1 cellular context compared by ENCODE assay signal in the genomic region with DNA sequence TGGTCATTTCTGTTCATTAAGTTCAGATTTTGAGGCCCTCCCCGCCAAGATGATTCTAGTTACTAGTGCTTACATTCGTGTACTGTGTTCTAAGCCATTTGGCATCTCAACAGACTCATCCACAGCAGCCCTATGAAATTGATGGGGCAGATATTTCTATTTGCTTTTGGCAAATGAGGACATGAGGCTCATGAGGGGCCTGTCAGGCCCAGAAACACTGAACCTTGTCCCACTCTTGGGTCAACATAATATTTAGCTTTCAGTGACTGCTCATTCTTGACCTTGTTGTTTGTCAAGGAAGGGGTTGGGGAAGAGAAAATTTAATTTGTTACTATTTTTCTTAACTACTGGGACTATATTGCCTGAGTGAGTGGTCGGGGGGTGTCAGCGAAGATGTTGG.
A peak's percentile ranks its signal among the peaks of the same experiment; 100 is the strongest.
TF ChIP-seq lines count a peak whose summit lies in the region.

No MANE protein-coding gene starts in this region.

TF ChIP-seq in HepG2, 621 proteins besides CTCF, POLR2A, EP300 and RAD21 (continued from another document and continues in another):
- TF ChIP-seq HMGXB3 (CRISPR knock-in tag; IDR thresholded peaks at IDR 0.05; ENCODE audit: borderline replicate concordance) (no peak), RFX5 (IDR thresholded peaks at IDR 0.05; ENCODE audit: low read depth, low read length) (no peak), GTF3A (CRISPR knock-in tag; conservative IDR thresholded peaks at IDR 0.05) (no peak), PLRG1 (conservative IDR thresholded peaks at IDR 0.05) (no peak), ZSCAN22 (CRISPR knock-in tag; IDR thresholded peaks at IDR 0.05) (no peak), ZBTB1 (CRISPR knock-in tag; IDR thresholded peaks at IDR 0.05; ENCODE audit: borderline replicate concordance) (no peak), ZNF720 (CRISPR knock-in tag; IDR thresholded peaks at IDR 0.05) (no peak), MAFF (IDR thresholded peaks at IDR 0.05; ENCODE audit: low read depth, low read length) (no peak), ZNF251 (CRISPR knock-in tag; IDR thresholded peaks at IDR 0.05) (no peak), ZNF205 (CRISPR knock-in tag; IDR thresholded peaks at IDR 0.05) (no peak), POLR2G (IDR thresholded peaks at IDR 0.05; ENCODE audit: low read depth, low read length) (peak; percentile 58), RFX1 (IDR thresholded peaks at IDR 0.05) (no peak), KMT2A (CRISPR knock-in tag; IDR thresholded peaks at IDR 0.05) (no peak), SRF (IDR thresholded peaks at IDR 0.05; ENCODE audit: low read depth, low read length) (no peak), ZSCAN5A (CRISPR knock-in tag; IDR thresholded peaks at IDR 0.05; ENCODE audit: borderline replicate concordance) (no peak), ZNF557 (CRISPR knock-in tag; IDR thresholded peaks at IDR 0.05) (no peak), TSC22D2 (CRISPR knock-in tag; IDR thresholded peaks at IDR 0.05; ENCODE audit: borderline replicate concordance) (no peak), SP5 (CRISPR knock-in tag; IDR thresholded peaks at IDR 0.05; ENCODE audit: borderline replicate concordance, low read depth) (0 out of 2 replicates have a peak, but pooled peaks have one; percentile 34), ZNF550 (CRISPR knock-in tag; IDR thresholded peaks at IDR 0.05; ENCODE audit: borderline replicate concordance) (no peak), HIC2 (CRISPR knock-in tag; IDR thresholded peaks at IDR 0.05; ENCODE audit: low read depth) (no peak), PATZ1 (CRISPR knock-in tag; IDR thresholded peaks at IDR 0.05) (peak; percentile 86), ZBTB7A (CRISPR knock-in tag; IDR thresholded peaks at IDR 0.05) (no peak), ZNF766 (CRISPR knock-in tag; IDR thresholded peaks at IDR 0.05; ENCODE audit: borderline replicate concordance) (no peak), RBM22 (optimal IDR thresholded peaks at IDR 0.05; ENCODE audit: low read length) (peak; percentile 45), RAD51 (IDR thresholded peaks at IDR 0.05; ENCODE audit: borderline replicate concordance) (no peak), ZNF724P (CRISPR knock-in tag; IDR thresholded peaks at IDR 0.05; ENCODE audit: borderline replicate concordance) (no peak), ZNF160 (CRISPR knock-in tag; IDR thresholded peaks at IDR 0.05) (no peak), NR2F2 (IDR thresholded peaks at IDR 0.05; ENCODE audit: borderline replicate concordance, low read depth) (peak; percentile 76; the same call in 1 of the 2 replicates), POGK (CRISPR knock-in tag; conservative IDR thresholded peaks at IDR 0.05) (no peak), GATAD1 (CRISPR knock-in tag; IDR thresholded peaks at IDR 0.05) (peak; percentile 20; the same call in 1 of the 2 replicates), ZBTB20 (CRISPR knock-in tag; IDR thresholded peaks at IDR 0.05; ENCODE audit: borderline replicate concordance, low read depth) (no peak), ZNF761 (CRISPR knock-in tag; conservative IDR thresholded peaks at IDR 0.05) (no peak), ARNT2 (CRISPR knock-in tag; IDR thresholded peaks at IDR 0.05; ENCODE audit: low read depth) (no peak), ATF3 (CRISPR knock-in tag; IDR thresholded peaks at IDR 0.05) (no peak), PITX1 (CRISPR knock-in tag; IDR thresholded peaks at IDR 0.05) (peak; percentile 64; the same call in 1 of the 2 replicates), ZNF136 (CRISPR knock-in tag; IDR thresholded peaks at IDR 0.05; ENCODE audit: low read depth) (no peak), SALL1 (CRISPR knock-in tag; IDR thresholded peaks at IDR 0.05) (peak; percentile 82; the same call in 1 of the 2 replicates), NFKB2 (CRISPR knock-in tag; IDR thresholded peaks at IDR 0.05; ENCODE audit: borderline replicate concordance) (no peak), RARA (CRISPR knock-in tag; IDR thresholded peaks at IDR 0.05) (peak; percentile 71), STAT5B (CRISPR knock-in tag; IDR thresholded peaks at IDR 0.05) (no peak), HIVEP1 (CRISPR knock-in tag; IDR thresholded peaks at IDR 0.05) (no peak), FOXO1 (CRISPR knock-in tag; IDR thresholded peaks at IDR 0.05) (peak; percentile 70; the same call in 1 of the 2 replicates), ZNF703 (CRISPR knock-in tag; IDR thresholded peaks at IDR 0.05; ENCODE audit: borderline replicate concordance) (no peak), STAG1 (CRISPR knock-in tag; IDR thresholded peaks at IDR 0.05) (0 out of 2 replicates have a peak, but pooled peaks have one; percentile 10), TCF12 (IDR thresholded peaks at IDR 0.05) (no peak), TCF12 (CRISPR knock-in tag; IDR thresholded peaks at IDR 0.05) (no peak), KDM1A (CRISPR knock-in tag; IDR thresholded peaks at IDR 0.05) (no peak), ZNF564 (CRISPR knock-in tag; IDR thresholded peaks at IDR 0.05) (no peak), MYC (CRISPR knock-in tag; IDR thresholded peaks at IDR 0.05; ENCODE audit: borderline replicate concordance) (no peak)
- TF ChIP-seq, protein P1, sequence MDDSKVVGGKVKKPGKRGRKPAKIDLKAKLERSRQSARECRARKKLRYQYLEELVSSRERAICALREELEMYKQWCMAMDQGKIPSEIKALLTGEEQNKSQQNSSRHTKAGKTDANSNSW (CRISPR knock-in tag; IDR thresholded peaks at IDR 0.05; ENCODE audit: borderline replicate concordance): no peak
- TF ChIP-seq, protein P2, sequence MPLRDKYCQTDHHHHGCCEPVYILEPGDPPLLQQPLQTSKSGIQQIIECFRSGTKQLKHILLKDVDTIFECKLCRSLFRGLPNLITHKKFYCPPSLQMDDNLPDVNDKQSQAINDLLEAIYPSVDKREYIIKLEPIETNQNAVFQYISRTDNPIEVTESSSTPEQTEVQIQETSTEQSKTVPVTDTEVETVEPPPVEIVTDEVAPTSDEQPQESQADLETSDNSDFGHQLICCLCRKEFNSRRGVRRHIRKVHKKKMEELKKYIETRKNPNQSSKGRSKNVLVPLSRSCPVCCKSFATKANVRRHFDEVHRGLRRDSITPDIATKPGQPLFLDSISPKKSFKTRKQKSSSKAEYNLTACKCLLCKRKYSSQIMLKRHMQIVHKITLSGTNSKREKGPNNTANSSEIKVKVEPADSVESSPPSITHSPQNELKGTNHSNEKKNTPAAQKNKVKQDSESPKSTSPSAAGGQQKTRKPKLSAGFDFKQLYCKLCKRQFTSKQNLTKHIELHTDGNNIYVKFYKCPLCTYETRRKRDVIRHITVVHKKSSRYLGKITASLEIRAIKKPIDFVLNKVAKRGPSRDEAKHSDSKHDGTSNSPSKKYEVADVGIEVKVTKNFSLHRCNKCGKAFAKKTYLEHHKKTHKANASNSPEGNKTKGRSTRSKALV (CRISPR knock-in tag; IDR thresholded peaks at IDR 0.05): no peak
- TF ChIP-seq, protein P3, sequence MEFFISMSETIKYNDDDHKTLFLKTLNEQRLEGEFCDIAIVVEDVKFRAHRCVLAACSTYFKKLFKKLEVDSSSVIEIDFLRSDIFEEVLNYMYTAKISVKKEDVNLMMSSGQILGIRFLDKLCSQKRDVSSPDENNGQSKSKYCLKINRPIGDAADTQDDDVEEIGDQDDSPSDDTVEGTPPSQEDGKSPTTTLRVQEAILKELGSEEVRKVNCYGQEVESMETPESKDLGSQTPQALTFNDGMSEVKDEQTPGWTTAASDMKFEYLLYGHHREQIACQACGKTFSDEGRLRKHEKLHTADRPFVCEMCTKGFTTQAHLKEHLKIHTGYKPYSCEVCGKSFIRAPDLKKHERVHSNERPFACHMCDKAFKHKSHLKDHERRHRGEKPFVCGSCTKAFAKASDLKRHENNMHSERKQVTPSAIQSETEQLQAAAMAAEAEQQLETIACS (CRISPR knock-in tag; IDR thresholded peaks at IDR 0.05): no peak
- TF ChIP-seq, protein P4, sequence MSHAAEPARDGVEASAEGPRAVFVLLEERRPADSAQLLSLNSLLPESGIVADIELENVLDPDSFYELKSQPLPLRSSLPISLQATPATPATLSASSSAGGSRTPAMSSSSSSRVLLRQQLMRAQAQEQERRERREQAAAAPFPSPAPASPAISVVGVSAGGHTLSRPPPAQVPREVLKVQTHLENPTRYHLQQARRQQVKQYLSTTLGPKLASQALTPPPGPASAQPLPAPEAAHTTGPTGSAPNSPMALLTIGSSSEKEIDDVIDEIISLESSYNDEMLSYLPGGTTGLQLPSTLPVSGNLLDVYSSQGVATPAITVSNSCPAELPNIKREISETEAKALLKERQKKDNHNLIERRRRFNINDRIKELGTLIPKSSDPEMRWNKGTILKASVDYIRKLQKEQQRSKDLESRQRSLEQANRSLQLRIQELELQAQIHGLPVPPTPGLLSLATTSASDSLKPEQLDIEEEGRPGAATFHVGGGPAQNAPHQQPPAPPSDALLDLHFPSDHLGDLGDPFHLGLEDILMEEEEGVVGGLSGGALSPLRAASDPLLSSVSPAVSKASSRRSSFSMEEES (CRISPR knock-in tag; IDR thresholded peaks at IDR 0.05): no peak
